ENCODE assay signal across 18 cellular contexts in genomic region chr15:100058458-100058857, GRCh38.
A peak's percentile ranks its signal among the peaks of the same experiment; 100 is the strongest.
DNase-seq lines count a peak whose midpoint lies in the region; TF ChIP-seq lines count a peak whose summit lies in the region.
"Had no signal": no experiment of that assay in that cellular context is flagged by ENCODE, and none has a peak within 500 bp of the region (broad histone marks: within the 10 kb centered on the region; RNA-seq: fewer than 3 reads in every experiment).

No MANE protein-coding gene starts in this region.

- H3K4me2 ChIP-seq in neuronal stem cell (ENCODE audit: insufficient read depth, low read length, poor library complexity, severe bottlenecking): no peak overlapping the region
- H3K4me2 ChIP-seq: A549, GM23338 had no signal

- peak overlapping the region; percentile 9 for H3K23ac ChIP-seq in neuronal stem cell (ENCODE audit: low read depth, low read length, poor library complexity)

- peak; percentile 5 for DNase-seq in GM10248 (ENCODE audit: extremely low spot score)
- DNase-seq in esophagus muscularis mucosa (ENCODE audit: extremely low spot score): peak; percentile 86
- no peak for DNase-seq in neuronal stem cell (ENCODE audit: low spot score)
- no peak for DNase-seq in effector memory CD4-positive, alpha-beta T cell
- no peak for DNase-seq in activated T-cell treated with anti-CD3 and anti-CD28 coated beads for 4 hours
- DNase-seq in activated T-cell treated with anti-CD3 and anti-CD28 coated beads, Interleukin-2, amount 50 U/mL, for 48 hours: no peak
- DNase-seq: 8988T; Caco-2; CD4-positive, CD25-positive, alpha-beta regulatory T cell; CD8-positive, alpha-beta T cell; DMS153; DND-41; H9 had no signal

- no peak overlapping the region for H3K4me3 ChIP-seq in esophagus muscularis mucosa
- no peak overlapping the region for H3K4me3 ChIP-seq in neuronal stem cell (ENCODE audit: low read length in 2 of 2)
- H3K4me3 ChIP-seq in effector memory CD4-positive, alpha-beta T cell (ENCODE audit: insufficient read depth, low read depth, low read length, poor library complexity, severe bottlenecking): no peak overlapping the region
- H3K4me3 ChIP-seq: A549, BLaER1, GM12878, GM23338 had no signal

- H3K18ac ChIP-seq in neuronal stem cell (ENCODE audit: low read length): no peak overlapping the region

- peak overlapping the region; percentile 39 for H3K14ac ChIP-seq in neuronal stem cell (ENCODE audit: low read length)

- WGBS in esophagus muscularis mucosa: 95% methylated on average over 11 of the region's 11 CpGs
- WGBS in neuronal stem cell (ENCODE audit: extremely low coverage in 2 of 2, insufficient read length in 2 of 2, insufficient replicate concordance in 1 of 2), 2 donors: no CpG with 5 or more reads among the region's 11 CpGs

- no peak overlapping the region for H3K9ac ChIP-seq in neuronal stem cell (ENCODE audit: low read depth, low read length, poor library complexity)
- H3K9ac ChIP-seq: BLaER1 had no signal

- H4K91ac ChIP-seq in neuronal stem cell (ENCODE audit: low read depth, low read length, poor library complexity): no peak overlapping the region

- H4K8ac ChIP-seq in neuronal stem cell (ENCODE audit: low read depth, low read length): no peak overlapping the region

- H2AFZ ChIP-seq in neuronal stem cell (ENCODE audit: low read length): no peak overlapping the region
- H2AFZ ChIP-seq: GM23338 had no signal

- TF ChIP-seq EP300 in esophagus muscularis mucosa (IDR thresholded peaks at IDR 0.05): no peak

- H3K4ac ChIP-seq in neuronal stem cell (ENCODE audit: low read length): no peak overlapping the region

- H3K27me3 ChIP-seq in esophagus muscularis mucosa: no peaks in the 10 kb centered on the region
- peaks cover 0 to 17% (median 0%) of the 10 kb centered on the region in 3 experiments for H3K27me3 ChIP-seq in neuronal stem cell (ENCODE audit: control insufficient read depth in 3 of 3, insufficient read depth in 3 of 3, low read depth in 1 of 3, low read length in 3 of 3)
- no peaks in the 10 kb centered on the region for H3K27me3 ChIP-seq in effector memory CD4-positive, alpha-beta T cell (replicated peaks; ENCODE audit: control insufficient read depth, insufficient read depth, low read length, poor library complexity, severe bottlenecking)
- H3K27me3 ChIP-seq: BLaER1 had no signal

- H2BK5ac ChIP-seq in neuronal stem cell (ENCODE audit: low read length): no peak overlapping the region

- H2BK15ac ChIP-seq in neuronal stem cell (ENCODE audit: low read length): peak overlapping the region; percentile 14

- H2BK120ac ChIP-seq in neuronal stem cell (ENCODE audit: low read depth, low read length): no peak overlapping the region

- no peaks in the 10 kb centered on the region for H3K36me3 ChIP-seq in esophagus muscularis mucosa
- H3K36me3 ChIP-seq in neuronal stem cell (replicated peaks in 1 of 2; ENCODE audit: control insufficient read depth in 2 of 2, insufficient read depth in 2 of 2, low read length in 2 of 2): no peaks in the 10 kb centered on the region
- H3K36me3 ChIP-seq in effector memory CD4-positive, alpha-beta T cell (ENCODE audit: control insufficient read depth, insufficient read depth, low read length): no peaks in the 10 kb centered on the region
- H3K36me3 ChIP-seq: BLaER1 had no signal

- H3K9me3 ChIP-seq in esophagus muscularis mucosa: no peaks in the 10 kb centered on the region
- H3K9me3 ChIP-seq in neuronal stem cell (replicated peaks in 1 of 2; ENCODE audit: control insufficient read depth in 2 of 2, insufficient read depth in 1 of 2, low read depth in 1 of 2, low read length in 2 of 2): no peaks in the 10 kb centered on the region
- H3K9me3 ChIP-seq in effector memory CD4-positive, alpha-beta T cell (ENCODE audit: control insufficient read depth, low read length): no peaks in the 10 kb centered on the region
- H3K9me3 ChIP-seq: A549, BLaER1, Caco-2 had no signal

- H3K79me1 ChIP-seq in neuronal stem cell (ENCODE audit: low read depth, low read length): no peaks in the 10 kb centered on the region

- no peak for TF ChIP-seq CTCF in GM10248 (IDR thresholded peaks at IDR 0.05; ENCODE audit: control extremely low read depth, extremely low read depth, low read depth, missing control alignments)
- no peak for TF ChIP-seq CTCF in esophagus muscularis mucosa (IDR thresholded peaks at IDR 0.05)

- no peak overlapping the region for H2BK12ac ChIP-seq in neuronal stem cell (ENCODE audit: low read length)

- H2AK5ac ChIP-seq in neuronal stem cell (ENCODE audit: low read depth, low read length): no peak overlapping the region

- TF ChIP-seq POLR2A in esophagus muscularis mucosa (IDR thresholded peaks at IDR 0.05; ENCODE audit: low read depth): no peak

- peaks cover 9 to 12% (median 11%) of the 10 kb centered on the region in 4 donors for H3K4me1 ChIP-seq in esophagus muscularis mucosa
- H3K4me1 ChIP-seq in neuronal stem cell (ENCODE audit: control insufficient read depth in 2 of 2, insufficient read depth in 1 of 2, low read depth in 1 of 2, low read length in 2 of 2): peaks cover 0 to 5% of the 10 kb centered on the region in 2 donors
- H3K4me1 ChIP-seq in effector memory CD4-positive, alpha-beta T cell (ENCODE audit: control insufficient read depth, insufficient read depth, low read length, poor library complexity, severe bottlenecking): no peaks in the 10 kb centered on the region
- H3K4me1 ChIP-seq: A549, Caco-2 had no signal

- CTCF ChIA-PET in GM10248 (lab: Yijun Ruan, JAX): no interaction called here

- H3K27ac ChIP-seq in esophagus muscularis mucosa (replicated peaks in 1 of 4) (no peak overlapping the region), neuronal stem cell (replicated peaks; ENCODE audit: low read length) (no peak overlapping the region)
- no peak overlapping the region for H3K27ac ChIP-seq in effector memory CD4-positive, alpha-beta T cell (ENCODE audit: insufficient read depth, low read length, poor library complexity, severe bottlenecking)
- H3K27ac ChIP-seq: A549, BLaER1, C4-2B had no signal

- POLR2A ChIA-PET in GM10248 (lab: Yijun Ruan, JAX): no interaction called here

- intact Hi-C loops in esophagus muscularis mucosa (cut with DNase I): no loop called here

Comparison
In these comparisons a context has a peak if more than half of its experiments do, and no peak if none do; other contexts are left out.
1. DNase-seq: peak in GM10248 (single experiment) and esophagus muscularis mucosa (single experiment); none in neuronal stem cell (single experiment), effector memory CD4-positive, alpha-beta T cell (0 of 3), activated T-cell treated with anti-CD3 and anti-CD28 coated beads for 4 hours (single experiment) and activated T-cell treated with anti-CD3 and anti-CD28 coated beads, Interleukin-2, amount 50 U/mL, for 48 hours (0 of 2).